Comparison of ENCODE assay signal across 8 cellular contexts in the genomic region with DNA sequence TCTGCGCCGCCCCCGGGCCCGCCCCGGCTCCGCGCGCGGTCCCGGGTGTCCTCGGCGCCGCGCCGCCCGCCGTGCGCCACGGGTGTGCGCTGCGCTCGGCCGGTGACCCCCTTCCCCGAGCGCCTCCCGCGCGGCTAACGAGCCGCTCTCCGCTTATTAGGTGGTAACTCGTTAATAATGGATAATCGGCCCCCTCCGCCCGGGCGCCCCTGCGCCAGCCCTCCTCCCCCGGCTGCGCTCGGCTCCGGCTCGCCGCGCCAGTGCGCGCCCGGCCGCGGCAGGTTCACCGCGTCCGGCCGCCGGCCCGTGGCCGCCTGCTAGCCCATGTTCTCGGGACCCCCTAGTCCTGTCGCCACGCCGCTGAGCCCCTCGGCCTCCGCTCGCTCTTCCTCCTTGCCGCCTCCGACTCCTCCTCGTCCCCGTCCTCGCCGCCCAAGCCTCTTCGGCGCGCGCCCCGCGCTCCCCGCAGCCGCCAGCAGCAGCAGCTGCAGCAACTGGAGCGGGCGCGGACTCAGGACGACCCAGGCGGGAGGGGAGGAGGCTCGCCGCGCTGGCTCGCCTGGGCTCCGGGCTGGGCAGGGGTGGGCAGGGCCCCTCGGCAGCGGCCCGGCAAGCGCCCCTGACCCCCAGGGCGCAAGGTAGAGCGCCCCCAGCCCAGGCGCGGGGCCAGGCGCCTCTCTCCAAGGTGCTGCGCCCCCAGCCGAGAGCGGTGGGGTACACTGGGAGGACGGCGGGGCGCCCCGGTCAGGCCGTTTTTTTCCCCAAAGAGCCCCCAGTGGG. TPM values are rescaled to one million over a fixed set of nuclear protein-coding genes. Genes with fewer than 3 reads are reported as not detected.
DNase-seq lines count a peak whose midpoint lies in the region; ATAC-seq and TF ChIP-seq lines count a peak whose summit lies in the region.

No MANE protein-coding gene starts in this region.

- no TSS peak for BruUV-seq in IMR-90 (replicated peaks; lab: Mats Ljungman, UMichigan)

- no peaks in the 10 kb centered on the region for H3K36me3 ChIP-seq in IMR-90 (ENCODE audit: control insufficient read depth, insufficient read depth, low read length)
- H3K36me3 ChIP-seq in testis (ENCODE audit: low read depth, missing control alignments): no peaks in the 10 kb centered on the region

- DNase-seq in CD14-positive monocyte (ENCODE audit: low spot score) (no peak), IMR-90 (peak; percentile 53), kidney glomerular epithelial cell (lab: John Stamatoyannopoulos, UW) (peak; percentile 30), testis (peak; percentile 27)
- no peak for DNase-seq in stimulated activated CD4-positive, alpha-beta T cell treated with anti-CD3 and anti-CD28 coated beads, Interleukin-1b, Interleukin-23, amount 100 ng/mL, for 48 hours

- TF ChIP-seq RAD21 in IMR-90 (IDR thresholded peaks at IDR 0.05; ENCODE audit: low read length): no peak

- H2BK15ac ChIP-seq in IMR-90 (ENCODE audit: low read depth, low read length): no peak overlapping the region

- H3K9ac ChIP-seq in IMR-90 (ENCODE audit: low read depth, low read length): no peak overlapping the region; the same call in 1 of the 2 replicates

- H3K27me3 Mint-ChIP-seq in CD14-positive monocyte (ENCODE audit: low read depth in 3 of 3) (peaks cover 78 to 82% (median 79%) of the 10 kb centered on the region in 3 donors), brain (peaks cover 73% of the 10 kb centered on the region)

- no peaks in the 10 kb centered on the region for H4K20me1 ChIP-seq in IMR-90 (ENCODE audit: insufficient read depth, low read length)

- CTCF ChIA-PET in IMR-90 (lab: Yijun Ruan, JAX): interaction anchor here (1.0 to 1.3 kb wide), 2 partner anchors 36 to 209 kb away, joined by 3 read pairs; no protein-coding TSS in a partner anchor

- no peak overlapping the region for H3K14ac ChIP-seq in IMR-90 (replicated peaks; ENCODE audit: low read depth, low read length)

- no peak overlapping the region for H2BK20ac ChIP-seq in IMR-90 (ENCODE audit: low read depth, low read length)

- H3K36me3 Mint-ChIP-seq in CD14-positive monocyte: peaks cover 0 to 7% of the 10 kb centered on the region in 2 donors
- no peaks in the 10 kb centered on the region for H3K36me3 Mint-ChIP-seq in brain

- whole genome bisulfite sequencing in IMR-90 (ENCODE audit: extremely low coverage in 2 of 2, insufficient read length in 1 of 2), 2 experiments: 0% methylated on average over 41 of the region's 104 CpGs; no CpG with 5 or more reads in 1 of the 2 experiments
- 1 to 5% methylated on average over 4 to 44 of the region's 104 CpGs for WGBS in testis, 2 donors

- POLR2A ChIA-PET in IMR-90 (lab: Charles Lee; ENCODE audit: unreplicated experiment): no interaction called here

- H4K91ac ChIP-seq in IMR-90 (ENCODE audit: insufficient read depth, low read depth, low read length): no peak overlapping the region

- H3K27me3 ChIP-seq in IMR-90 (ENCODE audit: control insufficient read depth, insufficient read depth, low read length): peaks cover 21% of the 10 kb centered on the region
- H3K27me3 ChIP-seq in testis: no peaks in the 10 kb centered on the region

- H2BK5ac ChIP-seq in IMR-90 (ENCODE audit: low read depth, low read length, poor library complexity, severe bottlenecking): no peak overlapping the region

- in situ Hi-C loops in IMR-90 (cut with MboI; ENCODE audit: low sequenced_read_pairs): no loop called here

- H3K4me3 ChIP-seq in IMR-90 (ENCODE audit: insufficient read depth, low read depth, low read length) (peak overlapping the region; percentile 95), testis (peak overlapping the region; percentile 39 to 43)

- H3K23ac ChIP-seq in IMR-90 (ENCODE audit: low read depth, low read length): no peak overlapping the region

- dilution Hi-C loops in IMR-90 (cut with HindIII; ENCODE audit: low sequenced_read_pairs, unreplicated experiment): no loop called here

- H2AK5ac ChIP-seq in IMR-90 (ENCODE audit: low read depth, low read length): no peak overlapping the region; the same call in 1 of the 2 replicates

- ATAC-seq in IMR-90 (ENCODE audit: low read depth) (peak; percentile 57), HG03342 (IDR thresholded peaks at IDR 0.05; ENCODE audit: unreplicated experiment) (no peak), GM21367 (IDR thresholded peaks at IDR 0.05; ENCODE audit: unreplicated experiment) (no peak)

- intact Hi-C loops in CD14-positive monocyte (cut with micrococcal nuclease) (no loop called here), IMR-90 (cut with micrococcal nuclease) (loop anchor here (1.0 to 5.0 kb wide), 3 partner anchors 131 to 246 kb away; no protein-coding TSS in a partner anchor), testis (cut with DNase I; ENCODE audit: low total_unique reads) (loop anchor here (5.0 kb wide), 2 partner anchors 246 to 461 kb away; no protein-coding TSS in a partner anchor)

- no peak overlapping the region for H4K5ac ChIP-seq in IMR-90 (ENCODE audit: low read depth, low read length)

- peak overlapping the region; percentile 83 for H2AFZ ChIP-seq in IMR-90 (replicated peaks; ENCODE audit: low read length, poor library complexity)

- H3K27ac ChIP-seq in IMR-90 (ENCODE audit: insufficient read depth, low read length): peak overlapping the region; percentile 17; the same call in 1 of the 2 replicates
- H3K27ac ChIP-seq in testis: no peak overlapping the region

- peaks cover 0 to 14% (median 8%) of the 10 kb centered on the region in 7 donors for H3K9me3 Mint-ChIP-seq in CD14-positive monocyte
- peaks cover 0 to 2% (median 0%) of the 10 kb centered on the region in 5 experiments for H3K9me3 Mint-ChIP-seq in brain

- peaks cover 21% of the 10 kb centered on the region for H3K4me1 Mint-ChIP-seq in CD14-positive monocyte
- H3K4me1 Mint-ChIP-seq in brain: peaks cover 49% of the 10 kb centered on the region

- H3K4me3 Mint-ChIP-seq in CD14-positive monocyte (peak overlapping the region; percentile 78 to 91), brain (peak overlapping the region; percentile 82 to 88 (median 87))

- TF ChIP-seq CTCF in CD14-positive monocyte (IDR thresholded peaks at IDR 0.05) (no peak), IMR-90 (conservative IDR thresholded peaks at IDR 0.05; ENCODE audit: low read depth, low read length) (no peak), brain (conservative IDR thresholded peaks at IDR 0.05) (no peak), testis (IDR thresholded peaks at IDR 0.05) (no peak)

- H2AK9ac ChIP-seq in IMR-90 (replicated peaks; ENCODE audit: low read depth, low read length, poor library complexity): peak overlapping the region; percentile 65

- TF ChIP-seq POLR2A in IMR-90 (IDR thresholded peaks at IDR 0.05; ENCODE audit: low read depth, low read length) (no peak), testis (IDR thresholded peaks at IDR 0.05) (no peak)

- no peak overlapping the region for H3K56ac ChIP-seq in IMR-90 (ENCODE audit: extremely low read depth, insufficient read depth, low read length)

- no peaks in the 10 kb centered on the region; the same call in 1 of the 2 replicates for H3K9me1 ChIP-seq in IMR-90 (ENCODE audit: insufficient read depth, low read length)

- no peak overlapping the region for H3K4ac ChIP-seq in IMR-90 (ENCODE audit: low read depth, low read length)

- no peak overlapping the region for H4K8ac ChIP-seq in IMR-90 (ENCODE audit: low read depth in 2 of 2, low read length in 2 of 2)

- H3K79me1 ChIP-seq in IMR-90 (ENCODE audit: low read depth in 1 of 2, low read length in 2 of 2): peaks cover 0 to 19% of the 10 kb centered on the region in 2 experiments; a peak in 2 of 4 replicates

- H3K18ac ChIP-seq in IMR-90 (ENCODE audit: low read depth, low read length): no peak overlapping the region

- H3K9me3 ChIP-seq in IMR-90 (ENCODE audit: control insufficient read depth, insufficient read depth, low read length) (no peaks in the 10 kb centered on the region), testis (no peaks in the 10 kb centered on the region)

- peaks cover 4% of the 10 kb centered on the region; the same call in 1 of the 2 replicates for H3K4me1 ChIP-seq in IMR-90 (ENCODE audit: control insufficient read depth, insufficient read depth, low read length)
- H3K4me1 ChIP-seq in testis: peaks cover 3% of the 10 kb centered on the region

- peak overlapping the region; percentile 52; the same call in 1 of the 2 replicates for H2BK120ac ChIP-seq in IMR-90 (ENCODE audit: low read depth, low read length)

- peak overlapping the region; percentile 92 for H3K4me2 ChIP-seq in IMR-90 (ENCODE audit: low read depth, low read length)

- H3K27ac Mint-ChIP-seq in CD14-positive monocyte (no peak overlapping the region), brain (peak overlapping the region in 2 of 5 experiments; percentile 68 to 85)

TF ChIP-seq in IMR-90, 13 proteins besides CTCF, POLR2A, EP300 and RAD21 (continues in another document):
- no peak for TF ChIP-seq MAZ (IDR thresholded peaks at IDR 0.05; ENCODE audit: borderline replicate concordance, low read depth, low read length)
- TF ChIP-seq MXI1 (IDR thresholded peaks at IDR 0.05; ENCODE audit: borderline replicate concordance, low read depth, low read length): no peak
- no peak for TF ChIP-seq CEBPB (IDR thresholded peaks at IDR 0.05; ENCODE audit: low read depth, low read length)
- TF ChIP-seq BHLHE40 (IDR thresholded peaks at IDR 0.05; ENCODE audit: low read depth, low read length): no peak
- no peak for TF ChIP-seq MAFK (IDR thresholded peaks at IDR 0.05; ENCODE audit: low read depth, low read length)
- TF ChIP-seq NFE2L2 (IDR thresholded peaks at IDR 0.05; ENCODE audit: low read depth, low read length): no peak
- no peak for TF ChIP-seq RCOR1 (IDR thresholded peaks at IDR 0.05; ENCODE audit: insufficient replicate concordance, low read length)
- no peak for TF ChIP-seq CHD1 (IDR thresholded peaks at IDR 0.05; ENCODE audit: low read depth, low read length)
- TF ChIP-seq RFX5 (IDR thresholded peaks at IDR 0.05; ENCODE audit: low read depth, low read length): no peak
- TF ChIP-seq SMC3 (IDR thresholded peaks at IDR 0.05; ENCODE audit: low read depth, low read length): no peak
- TF ChIP-seq, protein P1, sequence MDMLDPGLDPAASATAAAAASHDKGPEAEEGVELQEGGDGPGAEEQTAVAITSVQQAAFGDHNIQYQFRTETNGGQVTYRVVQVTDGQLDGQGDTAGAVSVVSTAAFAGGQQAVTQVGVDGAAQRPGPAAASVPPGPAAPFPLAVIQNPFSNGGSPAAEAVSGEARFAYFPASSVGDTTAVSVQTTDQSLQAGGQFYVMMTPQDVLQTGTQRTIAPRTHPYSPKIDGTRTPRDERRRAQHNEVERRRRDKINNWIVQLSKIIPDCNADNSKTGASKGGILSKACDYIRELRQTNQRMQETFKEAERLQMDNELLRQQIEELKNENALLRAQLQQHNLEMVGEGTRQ (IDR thresholded peaks at IDR 0.05; ENCODE audit: low read depth, low read length): no peak

RNA-seq across cellular contexts. Expression of gene KCNMA1, which starts 0.6 kb away (rescaled TPM):
- polyA plus RNA-seq in CD14-positive monocyte (1 to 10 TPM in 1 of 2 donors, not detected in 1; 1.0 TPM), IMR-90 (2012; rRNA removed) (29.6 and 31.7 TPM in 2 replicates), brain (ENCODE audit: insufficient read depth, low read depth, low replicate concordance) (11.6 TPM), testis (ENCODE audit: insufficient read depth, low read depth, low replicate concordance) (36.1 TPM)
- total RNA-seq in IMR-90 (2012; rRNA removed) (24.7 and 25.6 TPM in 2 replicates), testis (10 to 100 TPM; 13.6 to 24.7 TPM)
- 25.2 and 29.3 TPM in 2 replicates for polyA plus RNA-seq in IMR-90 (2012; cell fraction: cytosol; rRNA removed)
- polyA plus RNA-seq in IMR-90 (2012; cell fraction: nucleus; rRNA removed; ENCODE audit: low replicate concordance): 39.9 and 48.3 TPM in 2 replicates

Comparison
In these comparisons a context has a peak if more than half of its experiments do, and no peak if none do; other contexts are left out.
1. DNase-seq: peak in IMR-90 (single experiment), kidney glomerular epithelial cell (single experiment) and testis (single experiment); none in CD14-positive monocyte (single experiment) and stimulated activated CD4-positive, alpha-beta T cell treated with anti-CD3 and anti-CD28 coated beads, Interleukin-1b, Interleukin-23, amount 100 ng/mL, for 48 hours (single experiment).
2. intact Hi-C loops: an anchor here in IMR-90 (1.0 to 5.0 kb wide) and testis (5.0 kb wide); none called in CD14-positive monocyte.